ENCODE assay signal across 15 cellular contexts in the genomic region with DNA sequence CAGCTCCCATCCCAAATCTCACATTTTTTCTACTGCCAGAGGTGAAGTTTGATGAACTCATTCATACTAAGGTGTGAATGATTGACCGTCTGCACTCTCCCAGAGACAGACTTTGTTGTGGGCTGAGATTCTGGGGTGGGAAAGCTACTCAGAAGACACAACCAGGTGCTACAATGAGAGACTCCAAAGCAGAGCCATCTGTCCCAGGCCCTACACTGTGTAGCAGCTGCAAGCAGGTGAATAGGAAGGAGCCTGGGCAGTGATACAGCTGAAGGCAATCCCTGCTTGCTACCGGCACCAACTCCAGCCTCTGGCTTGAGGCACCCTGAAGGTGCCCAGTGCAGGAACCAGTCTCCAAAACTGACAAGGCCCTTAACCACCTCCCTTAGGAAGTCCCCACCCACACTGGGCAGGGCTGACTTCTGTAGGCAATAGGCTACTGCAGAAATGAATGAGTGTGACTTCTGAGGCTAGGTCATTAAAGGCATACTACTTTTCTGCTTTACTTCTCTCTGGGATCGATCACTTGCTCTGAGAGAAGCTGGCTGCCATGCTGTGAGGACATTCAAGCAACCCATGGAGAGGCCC.
A peak's percentile ranks its signal among the peaks of the same experiment; 100 is the strongest.
DNase-seq lines count a peak whose midpoint lies in the region; ATAC-seq and TF ChIP-seq lines count a peak whose summit lies in the region.
"Had no signal": no experiment of that assay in that cellular context is flagged by ENCODE, and none has a peak within 500 bp of the region (broad histone marks: within the 10 kb centered on the region; RNA-seq: fewer than 3 reads in every experiment).

No MANE protein-coding gene starts in this region.

- H3K27ac ChIP-seq in CD4-positive, alpha-beta T cell (ENCODE audit: low read depth, low read length) = no peak overlapping the region
- H3K27ac ChIP-seq: neutrophil, thyroid gland had no signal

- H3K27me3 ChIP-seq in CD4-positive, alpha-beta T cell (ENCODE audit: control insufficient read depth, insufficient read depth, low read length) = no peaks in the 10 kb centered on the region
- H3K27me3 ChIP-seq: neutrophil, thyroid gland had no signal

- POLR2A ChIA-PET in CD4-positive, alpha-beta T cell (lab: Charles Lee) = interaction anchor here (1.1 kb wide), 1 partner anchor 13 kb away, joined by 4 read pairs; no protein-coding TSS in a partner anchor

- H3K4me3 Mint-ChIP-seq in dendritic cell treated with granulocyte-macrophage colony-stimulating factor and Interleukin-4, amounts not matched to agents 40 ng/mL and 50 ng/mL, for 4 days = no peak overlapping the region
- H3K4me3 Mint-ChIP-seq in CD4-positive, alpha-beta T cell = no peak overlapping the region
- H3K4me3 Mint-ChIP-seq: HFFc6 had no signal

- intact Hi-C loops in dendritic cell treated with granulocyte-macrophage colony-stimulating factor and Interleukin-4, amounts not matched to agents 40 ng/mL and 50 ng/mL, for 4 days (cut with micrococcal nuclease) = no loop called here
- intact Hi-C loops in head of caudate nucleus (cut with DNase I) = no loop called here
- intact Hi-C loops in CD4-positive, alpha-beta T cell (cut with DNase I, micrococcal nuclease) = no loop called here

- no peak for ATAC-seq in CD4-positive, alpha-beta T cell (ENCODE audit: poor library complexity)
- ATAC-seq in HG02981 (IDR thresholded peaks at IDR 0.05; ENCODE audit: unreplicated experiment) = no peak

- no peak for TF ChIP-seq CTCF in CD4-positive, alpha-beta T cell (IDR thresholded peaks at IDR 0.05)

- CTCF ChIA-PET in CD4-positive, alpha-beta T cell (lab: Charles Lee) = interaction anchor here (0.9 to 1.4 kb wide), 3 partner anchors 22 to 162 kb away, joined by 3 to 4 read pairs (median 3); no protein-coding TSS in a partner anchor

- peak overlapping the region; percentile 46 for H3K27ac Mint-ChIP-seq in dendritic cell treated with granulocyte-macrophage colony-stimulating factor and Interleukin-4, amounts not matched to agents 40 ng/mL and 50 ng/mL, for 4 days
- no peak overlapping the region for H3K27ac Mint-ChIP-seq in CD4-positive, alpha-beta T cell
- H3K27ac Mint-ChIP-seq: HFFc6 had no signal

- H3K9me3 Mint-ChIP-seq in dendritic cell treated with granulocyte-macrophage colony-stimulating factor and Interleukin-4, amounts not matched to agents 40 ng/mL and 50 ng/mL, for 4 days = no peaks in the 10 kb centered on the region
- H3K9me3 Mint-ChIP-seq in CD4-positive, alpha-beta T cell = no peaks in the 10 kb centered on the region
- H3K9me3 Mint-ChIP-seq: HFFc6 had no signal

- no peaks in the 10 kb centered on the region for H3K9me3 ChIP-seq in CD4-positive, alpha-beta T cell (ENCODE audit: control insufficient read depth, low read length)
- H3K9me3 ChIP-seq: neutrophil, thyroid gland had no signal

- H3K36me3 Mint-ChIP-seq in dendritic cell treated with granulocyte-macrophage colony-stimulating factor and Interleukin-4, amounts not matched to agents 40 ng/mL and 50 ng/mL, for 4 days (ENCODE audit: low read depth) = no peaks in the 10 kb centered on the region
- H3K36me3 Mint-ChIP-seq in CD4-positive, alpha-beta T cell (ENCODE audit: low read depth) = no peaks in the 10 kb centered on the region

- peak; percentile 41 for DNase-seq in stimulated activated naive CD4-positive, alpha-beta T cell treated with Interleukin-2 at 50 U/mL for 16 hours (lab: John Stamatoyannopoulos, UW)
- DNase-seq in stimulated activated naive CD4-positive, alpha-beta T cell (lab: John Stamatoyannopoulos, UW) = no peak
- peak; percentile 63 to 75 for DNase-seq in activated CD4-positive, alpha-beta T cell treated with anti-CD3 and anti-CD28 coated beads, Interleukin-2, amount 50 U/mL, for 48 hours
- DNase-seq in NCI-H345 (lab: John Stamatoyannopoulos, UW) (no peak), head of caudate nucleus (no peak)
- no peak for DNase-seq in CD4-positive, alpha-beta T cell
- DNase-seq: caudate nucleus, HFFc6, NCI-H2029, retina, Right ventricle myocardium superior, thyroid gland had no signal

- peaks cover 57% of the 10 kb centered on the region for H3K4me1 Mint-ChIP-seq in dendritic cell treated with granulocyte-macrophage colony-stimulating factor and Interleukin-4, amounts not matched to agents 40 ng/mL and 50 ng/mL, for 4 days (ENCODE audit: low read depth)
- peaks cover 65% of the 10 kb centered on the region for H3K4me1 Mint-ChIP-seq in CD4-positive, alpha-beta T cell (ENCODE audit: low read depth)

- peaks cover 30% of the 10 kb centered on the region for H3K27me3 Mint-ChIP-seq in dendritic cell treated with granulocyte-macrophage colony-stimulating factor and Interleukin-4, amounts not matched to agents 40 ng/mL and 50 ng/mL, for 4 days
- H3K27me3 Mint-ChIP-seq in CD4-positive, alpha-beta T cell = no peaks in the 10 kb centered on the region

Comparison
In these comparisons a context has a peak if more than half of its experiments do, and no peak if none do; other contexts are left out.
1. DNase-seq: peak in stimulated activated naive CD4-positive, alpha-beta T cell treated with Interleukin-2 at 50 U/mL for 16 hours (single experiment) and activated CD4-positive, alpha-beta T cell treated with anti-CD3 and anti-CD28 coated beads, Interleukin-2, amount 50 U/mL, for 48 hours (2 of 2); none in stimulated activated naive CD4-positive, alpha-beta T cell (0 of 6), NCI-H345 (single experiment), head of caudate nucleus (0 of 42) and CD4-positive, alpha-beta T cell (0 of 10).